ENCODE assay signal across 8 cellular contexts in genomic region chr4:46993075-46994006, GRCh38. TPM values are rescaled to one million over a fixed set of nuclear protein-coding genes. Genes with fewer than 3 reads are reported as not detected.
DNase-seq lines count a peak whose midpoint lies in the region; ATAC-seq and TF ChIP-seq lines count a peak whose summit lies in the region.

GABRA4 (minus strand) TSS chr4:46993581; CDS start chr4:46993424, 157 bp downstream.

- peak within 1 kb of the TSS; percentile 55 for H3K4me3 ChIP-seq in WI38 (ENCODE audit: low read depth, low read length)

- peaks cover 21% of the 10 kb centered on the region for H3K27me3 Mint-ChIP-seq in Calu3 (ENCODE audit: unreplicated experiment)

- CTCF ChIA-PET in GM10248 (lab: Yijun Ruan, JAX) (interaction anchor here (1.4 to 2.0 kb wide), 2 partner anchors 17 to 48 kb away, joined by 4 to 7 read pairs; no protein-coding TSS in a partner anchor), Calu3 (lab: Charles Lee) (no interaction called here)

- H3K4me1 Mint-ChIP-seq in Calu3 (ENCODE audit: low read depth, unreplicated experiment): no peaks in the 10 kb centered on the region

- intact Hi-C loops in head of caudate nucleus (cut with DNase I): no loop called here
- intact Hi-C loops in Calu3 (cut with micrococcal nuclease; ENCODE audit: unreplicated experiment): no loop called here

- no TSS peak for BruUV-seq in Calu3 (replicated peaks; lab: Mats Ljungman, UMichigan)

- DNase-seq in GM10248 (ENCODE audit: extremely low spot score) (peak; percentile 20), head of caudate nucleus (peak; percentile 52 to 94 (median 82)), putamen (ENCODE audit: low spot score) (peak; percentile 71), NCI-H1417 (lab: John Stamatoyannopoulos, UW) (no peak), NCI-H2029 (lab: John Stamatoyannopoulos, UW) (no peak), Calu3 (no peak)

- no peak for ATAC-seq in activated CD4-positive, CD25-positive, alpha-beta regulatory T cell treated with anti-CD3 and anti-CD28 coated beads, Interleukin-2, amount 50 U/mL, for 24 hours

- H3K4me3 Mint-ChIP-seq in Calu3 (ENCODE audit: low read depth, unreplicated experiment): no peak within 1 kb of the TSS

- POLR2A ChIA-PET in GM10248 (lab: Yijun Ruan, JAX): no interaction called here

- no peaks in the 10 kb centered on the region for H3K36me3 Mint-ChIP-seq in Calu3 (ENCODE audit: insufficient read depth, unreplicated experiment)

- H3K9me3 Mint-ChIP-seq in Calu3 (ENCODE audit: low read depth, unreplicated experiment): no peaks in the 10 kb centered on the region

- TF ChIP-seq CTCF in GM10248 (IDR thresholded peaks at IDR 0.05; ENCODE audit: control extremely low read depth, extremely low read depth, low read depth, missing control alignments) (no peak), WI38 (IDR thresholded peaks at IDR 0.05; ENCODE audit: low read depth, low read length) (no peak), Calu3 (IDR thresholded peaks at IDR 0.05; ENCODE audit: unreplicated experiment) (no peak)

- H3K27ac Mint-ChIP-seq in Calu3 (ENCODE audit: unreplicated experiment): no peak within 1 kb of the TSS

RNA-seq across cellular contexts. Expression of gene GABRA4, which starts in this region (rescaled TPM):
- not detected in 2 replicates for total RNA-seq in Calu3 (2022)

Comparison
In these comparisons a context has a peak if more than half of its experiments do, and no peak if none do; other contexts are left out.
1. DNase-seq: peak in GM10248 (single experiment), head of caudate nucleus (42 of 42) and putamen (single experiment); none in NCI-H1417 (0 of 3), NCI-H2029 (single experiment) and Calu3 (single experiment).